17 cellular contexts compared by ENCODE assay signal in the genomic region with DNA sequence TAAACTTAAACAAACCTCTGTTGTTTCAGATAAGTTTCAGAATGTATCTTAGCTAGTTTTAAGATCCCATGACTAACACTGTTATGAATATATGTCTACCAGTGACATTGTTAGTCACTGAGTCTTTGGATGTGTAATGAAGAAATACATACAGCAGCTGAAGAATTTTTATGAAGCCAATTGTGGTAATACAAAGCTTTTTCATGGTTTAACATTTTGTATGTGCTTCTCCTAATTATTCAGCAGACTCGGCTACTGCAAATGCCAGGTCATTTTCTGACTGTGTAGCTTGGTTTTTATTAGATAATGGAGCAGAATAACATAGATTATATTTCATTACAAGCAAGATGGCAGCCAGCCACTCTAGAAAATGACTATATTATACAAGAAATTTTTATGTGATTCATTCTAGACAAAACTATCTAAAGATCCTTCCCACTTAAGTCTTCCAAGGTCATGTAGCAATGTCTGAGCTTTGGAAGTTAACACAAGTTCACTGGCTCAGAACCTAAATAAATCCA.
A peak's percentile ranks its signal among the peaks of the same experiment; 100 is the strongest.
DNase-seq lines count a peak whose midpoint lies in the region; ATAC-seq and TF ChIP-seq lines count a peak whose summit lies in the region.
"Had no signal": no experiment of that assay in that cellular context is flagged by ENCODE, and none has a peak within 500 bp of the region (broad histone marks: within the 10 kb centered on the region; RNA-seq: fewer than 3 reads in every experiment).

No MANE protein-coding gene starts in this region.

- intact Hi-C loops in natural killer cell (cut with micrococcal nuclease): no loop called here

- no peaks in the 10 kb centered on the region for H3K27me3 Mint-ChIP-seq in natural killer cell treated with Interleukin-12 subunit alpha and Interleukin-12 subunit beta and Interleukin-15 and Interleukin-18, amount 100 ng/mL, for 72 hours
- H3K27me3 Mint-ChIP-seq in natural killer cell (ENCODE audit: low read depth in 2 of 2): peaks cover 0 to 6% of the 10 kb centered on the region in 2 donors

- peaks cover 21% of the 10 kb centered on the region for H3K36me3 Mint-ChIP-seq in natural killer cell treated with Interleukin-12 subunit alpha and Interleukin-12 subunit beta and Interleukin-15 and Interleukin-18, amount 100 ng/mL, for 72 hours
- H3K36me3 Mint-ChIP-seq in natural killer cell: no peaks in the 10 kb centered on the region

- no peak overlapping the region for H3K4me3 Mint-ChIP-seq in natural killer cell treated with Interleukin-12 subunit alpha and Interleukin-12 subunit beta and Interleukin-15 and Interleukin-18, amount 100 ng/mL, for 72 hours
- no peak overlapping the region for H3K4me3 Mint-ChIP-seq in natural killer cell
- H3K4me3 Mint-ChIP-seq: activated CD4-positive, alpha-beta T cell treated with anti-CD3 and anti-CD28 coated beads, Interleukin-2, amount 10 ng/mL, durations not matched to agents 24 days and 14 days had no signal

- peaks cover 37 to 51% of the 10 kb centered on the region in 2 donors for H3K4me1 Mint-ChIP-seq in natural killer cell treated with Interleukin-12 subunit alpha and Interleukin-12 subunit beta and Interleukin-15 and Interleukin-18, amount 100 ng/mL, for 72 hours (ENCODE audit: low read depth in 2 of 2)
- H3K4me1 Mint-ChIP-seq in natural killer cell: peaks cover 16 to 22% of the 10 kb centered on the region in 2 donors

- H3K4me3 ChIP-seq in fibroblast of mammary gland (ENCODE audit: control insufficient read depth, low read depth, low read length): no peak overlapping the region
- H3K4me3 ChIP-seq: BLaER1 treated with 17β-estradiol and CSF1 and Interleukin-3, amounts not matched to agents 10 nM and 100 nM; SK-N-MC had no signal

- peak overlapping the region in 1 of 2 donors; percentile 19 for H3K27ac Mint-ChIP-seq in natural killer cell treated with Interleukin-12 subunit alpha and Interleukin-12 subunit beta and Interleukin-15 and Interleukin-18, amount 100 ng/mL, for 72 hours
- no peak overlapping the region for H3K27ac Mint-ChIP-seq in natural killer cell
- H3K27ac Mint-ChIP-seq: activated CD4-positive, alpha-beta T cell treated with anti-CD3 and anti-CD28 coated beads, Interleukin-2, amount 10 ng/mL, durations not matched to agents 24 days and 14 days had no signal

- in situ Hi-C loops in SK-MEL-5 (cut with HindIII; ENCODE audit: low pct_unique_long_range_greater_than_20kb, low sequenced_read_pairs): no loop called here

- no peak for DNase-seq in natural killer cell treated with Interleukin-12 subunit alpha and Interleukin-12 subunit beta and Interleukin-15 and Interleukin-18, amount 100 ng/mL, for 72 hours (ENCODE audit: low spot score)
- no peak for DNase-seq in natural killer cell
- DNase-seq in SK-MEL-5 (ENCODE audit: low read depth, low spot score): peak; percentile 92
- DNase-seq in fibroblast of mammary gland (ENCODE audit: low read depth): peak; percentile 76
- DNase-seq in SK-N-DZ (ENCODE audit: low spot score): no peak
- DNase-seq in SHP77 treated with DMSO at 0.1 percent for 48 hours (lab: John Stamatoyannopoulos, UW): no peak
- DNase-seq: activated CD4-positive, alpha-beta T cell treated with anti-CD3 and anti-CD28 coated beads, Interleukin-2, amount 10 ng/mL, durations not matched to agents 24 days and 14 days; activated naive CD4-positive, alpha-beta T cell treated with Interleukin-2 at 50 U/mL for 16 hours; cortex of kidney; GDM1; head of caudate nucleus; NCI-H1436 treated with DMSO at 0.1 percent for 48 hours; NCI-H524 had no signal

- TF ChIP-seq CTCF in natural killer cell (IDR thresholded peaks at IDR 0.05): no peak
- no peak for TF ChIP-seq CTCF in fibroblast of mammary gland (conservative IDR thresholded peaks at IDR 0.05; ENCODE audit: control insufficient read depth, insufficient read depth, low read depth, low read length)

- H3K9me3 Mint-ChIP-seq in natural killer cell treated with Interleukin-12 subunit alpha and Interleukin-12 subunit beta and Interleukin-15 and Interleukin-18, amount 100 ng/mL, for 72 hours: peaks cover 13% of the 10 kb centered on the region
- no peaks in the 10 kb centered on the region for H3K9me3 Mint-ChIP-seq in natural killer cell

- ATAC-seq in natural killer cell treated with Interleukin-12 subunit alpha and Interleukin-12 subunit beta and Interleukin-15 and Interleukin-18, amount 100 ng/mL, for 72 hours: peak; percentile 83 to 93
- ATAC-seq in natural killer cell (no peak), GM19328 (IDR thresholded peaks at IDR 0.05; ENCODE audit: unreplicated experiment) (no peak), GM18519 (IDR thresholded peaks at IDR 0.05; ENCODE audit: low FRiP score, unreplicated experiment) (no peak)

Comparison
In these comparisons a context has a peak if more than half of its experiments do, and no peak if none do; other contexts are left out.
1. ATAC-seq: peak in natural killer cell treated with Interleukin-12 subunit alpha and Interleukin-12 subunit beta and Interleukin-15 and Interleukin-18, amount 100 ng/mL, for 72 hours (2 of 2); none in natural killer cell (0 of 3), GM19328 (single experiment) and GM18519 (single experiment).
2. DNase-seq: peak in SK-MEL-5 (single experiment) and fibroblast of mammary gland (single experiment); none in natural killer cell treated with Interleukin-12 subunit alpha and Interleukin-12 subunit beta and Interleukin-15 and Interleukin-18, amount 100 ng/mL, for 72 hours (single experiment), natural killer cell (single experiment), SK-N-DZ (single experiment) and SHP77 treated with DMSO at 0.1 percent for 48 hours (single experiment).